26 cellular contexts compared by ENCODE assay signal in the genomic region with DNA sequence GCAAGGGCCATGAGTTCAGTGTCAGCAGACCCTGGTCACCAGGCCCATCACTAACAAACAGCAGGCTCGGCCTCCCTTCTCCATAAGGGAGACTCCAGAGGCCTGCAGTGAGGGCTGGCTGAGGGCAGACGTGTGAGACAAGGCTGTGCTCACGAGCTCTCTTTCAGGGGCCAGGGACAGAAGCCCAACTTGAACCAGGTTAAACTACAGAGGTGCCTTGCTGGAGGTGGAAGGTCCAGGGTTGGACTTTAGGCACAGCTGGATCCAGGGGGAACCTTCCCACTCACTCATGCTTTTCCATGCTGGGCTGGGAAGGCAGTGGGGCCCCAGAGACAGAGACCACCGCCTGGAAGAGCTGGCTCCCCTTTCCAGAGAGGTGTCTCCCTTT. TPM values are rescaled to one million over a fixed set of nuclear protein-coding genes. Genes with fewer than 3 reads are reported as not detected.
DNase-seq lines count a peak whose midpoint lies in the region; ATAC-seq, FAIRE-seq and TF ChIP-seq lines count a peak whose summit lies in the region.
"Had no signal": no experiment of that assay in that cellular context is flagged by ENCODE, and none has a peak within 500 bp of the region (broad histone marks: within the 10 kb centered on the region; RNA-seq: fewer than 3 reads in every experiment).

No MANE protein-coding gene starts in this region.

- CTCF ChIA-PET in Calu3 (lab: Charles Lee) = interaction anchor here (0.6 kb wide), 1 partner anchor 14 kb away, joined by 6 read pairs; no protein-coding TSS in a partner anchor

- no peaks in the 10 kb centered on the region for H3K36me3 Mint-ChIP-seq in activated naive CD8-positive, alpha-beta T cell treated with anti-CD3 and anti-CD28 coated beads, Interleukin-2, amount 50 U/mL, for 24 hours (ENCODE audit: low read depth)
- H3K36me3 Mint-ChIP-seq in activated naive CD8-positive, alpha-beta T cell treated with anti-CD3 and anti-CD28 coated beads for 36 hours = no peaks in the 10 kb centered on the region
- no peaks in the 10 kb centered on the region for H3K36me3 Mint-ChIP-seq in Calu3 (ENCODE audit: insufficient read depth, unreplicated experiment)
- H3K36me3 Mint-ChIP-seq: CD4-positive, alpha-beta memory T cell had no signal

- H3K27ac ChIP-seq in coronary artery (no peak overlapping the region), sigmoid colon (no peak overlapping the region)
- H3K27ac ChIP-seq: 22Rv1, A549, C4-2B, GM23248, HL-60 had no signal

- H3K4me1 ChIP-seq in sigmoid colon = peaks cover 0 to 7% (median 3%) of the 10 kb centered on the region in 4 donors
- H3K4me1 ChIP-seq: A549 had no signal

- DNase-seq in activated naive CD8-positive, alpha-beta T cell treated with anti-CD3 and anti-CD28 coated beads, Interleukin-2, amount 50 U/mL, for 24 hours = no peak
- DNase-seq in activated naive CD8-positive, alpha-beta T cell treated with anti-CD3 and anti-CD28 coated beads for 36 hours = no peak
- DNase-seq in coronary artery (ENCODE audit: low spot score) (peak; percentile 64), islet precursor cell (peak; percentile 38), sigmoid colon (peak; percentile 19), Calu3 (no peak), D721Med (ENCODE audit: insufficient read length, low spot score) (no peak), occipital lobe (lab: John Stamatoyannopoulos, UW) (no peak)
- DNase-seq: AML-193; CD4-positive, alpha-beta memory T cell; DMS 273 treated with DMSO at 0.1 percent for 48 hours; DMS53; DND-41; EL; GM23248; HCEC 1CT; IMR-90 had no signal

- no peaks in the 10 kb centered on the region for H3K4me1 Mint-ChIP-seq in activated naive CD8-positive, alpha-beta T cell treated with anti-CD3 and anti-CD28 coated beads, Interleukin-2, amount 50 U/mL, for 24 hours
- no peaks in the 10 kb centered on the region for H3K4me1 Mint-ChIP-seq in activated naive CD8-positive, alpha-beta T cell treated with anti-CD3 and anti-CD28 coated beads for 36 hours
- no peaks in the 10 kb centered on the region for H3K4me1 Mint-ChIP-seq in Calu3 (ENCODE audit: low read depth, unreplicated experiment)
- H3K4me1 Mint-ChIP-seq: CD4-positive, alpha-beta memory T cell had no signal

- H3K27ac Mint-ChIP-seq in activated naive CD8-positive, alpha-beta T cell treated with anti-CD3 and anti-CD28 coated beads, Interleukin-2, amount 50 U/mL, for 24 hours = no peak overlapping the region
- no peak overlapping the region for H3K27ac Mint-ChIP-seq in activated naive CD8-positive, alpha-beta T cell treated with anti-CD3 and anti-CD28 coated beads for 36 hours
- H3K27ac Mint-ChIP-seq in Calu3 (ENCODE audit: unreplicated experiment) = no peak overlapping the region
- H3K27ac Mint-ChIP-seq: CD4-positive, alpha-beta memory T cell had no signal

- 72 to 79% methylated on average over 4 of the region's 4 CpGs for WGBS in sigmoid colon, 2 donors

- peaks cover 33% of the 10 kb centered on the region for H3K27me3 Mint-ChIP-seq in activated naive CD8-positive, alpha-beta T cell treated with anti-CD3 and anti-CD28 coated beads, Interleukin-2, amount 50 U/mL, for 24 hours
- H3K27me3 Mint-ChIP-seq in activated naive CD8-positive, alpha-beta T cell treated with anti-CD3 and anti-CD28 coated beads for 36 hours = peaks cover 59% of the 10 kb centered on the region
- peaks cover 43% of the 10 kb centered on the region for H3K27me3 Mint-ChIP-seq in Calu3 (ENCODE audit: unreplicated experiment)

- no peaks in the 10 kb centered on the region for H3K36me3 ChIP-seq in sigmoid colon

- TF ChIP-seq POLR2A in sigmoid colon (IDR thresholded peaks at IDR 0.05) = no peak

- peak; percentile 22 for ATAC-seq in activated naive CD8-positive, alpha-beta T cell treated with anti-CD3 and anti-CD28 coated beads, Interleukin-2, amount 50 U/mL, for 24 hours
- ATAC-seq: A549, GM12878 had no signal

- TF ChIP-seq CTCF in coronary artery (IDR thresholded peaks at IDR 0.05) (no peak), sigmoid colon (IDR thresholded peaks at IDR 0.05) (no peak), Calu3 (IDR thresholded peaks at IDR 0.05; ENCODE audit: unreplicated experiment) (no peak), D721Med (IDR thresholded peaks at IDR 0.05; ENCODE audit: insufficient read depth, missing control alignments) (no peak)

- H3K4me3 ChIP-seq in coronary artery (no peak overlapping the region), sigmoid colon (no peak overlapping the region)
- H3K4me3 ChIP-seq: A549, GM12878, GM23248 had no signal

- intact Hi-C loops in sigmoid colon (cut with DNase I) = no loop called here
- intact Hi-C loops in Calu3 (cut with micrococcal nuclease; ENCODE audit: unreplicated experiment) = no loop called here

- no TSS peak for BruUV-seq in Calu3 (replicated peaks; lab: Mats Ljungman, UMichigan)

- H3K4me3 Mint-ChIP-seq in activated naive CD8-positive, alpha-beta T cell treated with anti-CD3 and anti-CD28 coated beads, Interleukin-2, amount 50 U/mL, for 24 hours = no peak overlapping the region
- H3K4me3 Mint-ChIP-seq in activated naive CD8-positive, alpha-beta T cell treated with anti-CD3 and anti-CD28 coated beads for 36 hours = no peak overlapping the region
- H3K4me3 Mint-ChIP-seq in Calu3 (ENCODE audit: low read depth, unreplicated experiment) = no peak overlapping the region
- H3K4me3 Mint-ChIP-seq: CD4-positive, alpha-beta memory T cell had no signal

- no peak for FAIRE-seq in D721Med (lab: Jason Lieb, UNC)
- FAIRE-seq: A549, GM12878 had no signal

- TF ChIP-seq EP300 in sigmoid colon (IDR thresholded peaks at IDR 0.05) = no peak

- peaks cover 8 to 52% (median 39%) of the 10 kb centered on the region in 3 donors for H3K27me3 ChIP-seq in sigmoid colon

- H3K9me3 ChIP-seq in sigmoid colon = no peaks in the 10 kb centered on the region
- H3K9me3 ChIP-seq: A549 had no signal

- no peaks in the 10 kb centered on the region for H3K9me3 Mint-ChIP-seq in activated naive CD8-positive, alpha-beta T cell treated with anti-CD3 and anti-CD28 coated beads, Interleukin-2, amount 50 U/mL, for 24 hours
- no peaks in the 10 kb centered on the region for H3K9me3 Mint-ChIP-seq in activated naive CD8-positive, alpha-beta T cell treated with anti-CD3 and anti-CD28 coated beads for 36 hours
- no peaks in the 10 kb centered on the region for H3K9me3 Mint-ChIP-seq in Calu3 (ENCODE audit: low read depth, unreplicated experiment)

RNA-seq across cellular contexts. Expression of gene CFAP100, which starts 19.0 kb away (rescaled TPM):
- not detected for total RNA-seq in activated naive CD8-positive, alpha-beta T cell treated with anti-CD3 and anti-CD28 coated beads for 36 hours
- total RNA-seq in sigmoid colon = not detected
- not detected for polyA plus RNA-seq in sigmoid colon
- not detected in 2 replicates for total RNA-seq in Calu3 (2022)
- 2.0 TPM for total RNA-seq in occipital lobe
- total RNA-seq: CD4-positive, alpha-beta memory T cell; G401; GM12878; GM23248; H4; HT1080; IMR-90 had no signal
- polyA plus RNA-seq: A549; BJ; CD4-positive, alpha-beta memory T cell; GM23248; IMR-90 had no signal

RNA-seq across cellular contexts. Expression of gene KLF15, which starts 56.5 kb away (rescaled TPM):
- total RNA-seq in activated naive CD8-positive, alpha-beta T cell treated with anti-CD3 and anti-CD28 coated beads for 36 hours = under 1 TPM; 0.41 to 0.42 TPM
- 10 to 100 TPM; 21.9 to 50.2 (median 35.2) TPM for total RNA-seq in sigmoid colon
- polyA plus RNA-seq in sigmoid colon = 1 to 10 TPM in 2 of 3 donors, under 1 TPM in 1; 0.69 to 5.4 (median 4.2) TPM
- total RNA-seq in Calu3 (2022) = 8.2 and 10.6 TPM in 2 replicates
- 2.8 TPM for total RNA-seq in occipital lobe
- polyA plus RNA-seq: A549; CD4-positive, alpha-beta memory T cell; GM12878 had no signal

Comparison
In these comparisons a context has a peak if more than half of its experiments do, and no peak if none do; other contexts are left out.
1. DNase-seq: peak in coronary artery (single experiment), islet precursor cell (single experiment) and sigmoid colon (single experiment); none in activated naive CD8-positive, alpha-beta T cell treated with anti-CD3 and anti-CD28 coated beads, Interleukin-2, amount 50 U/mL, for 24 hours (single experiment), activated naive CD8-positive, alpha-beta T cell treated with anti-CD3 and anti-CD28 coated beads for 36 hours (single experiment), Calu3 (single experiment), D721Med (single experiment) and occipital lobe (single experiment).